ENCODE assay signal across 1 cellular context in the genomic region with DNA sequence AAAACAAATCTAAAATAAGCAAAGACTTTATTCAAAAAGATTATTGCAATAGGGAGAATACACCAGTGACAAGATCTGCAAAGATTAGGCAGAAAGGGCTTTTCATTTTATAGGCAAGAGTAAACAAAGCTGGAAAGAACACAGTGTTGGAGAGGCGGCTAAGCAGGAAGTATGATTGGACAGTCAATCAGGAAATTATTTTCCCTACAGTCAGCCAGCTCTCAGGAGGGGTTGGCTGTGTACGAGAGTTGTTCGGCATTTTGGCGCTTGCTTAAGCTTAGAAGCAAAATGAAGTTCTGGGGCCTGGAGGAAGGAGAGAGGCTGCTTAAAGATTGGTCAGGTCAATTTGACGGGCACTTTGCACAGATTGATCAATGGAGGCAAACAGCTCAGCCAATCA.
TF ChIP-seq lines count a peak whose summit lies in the region.

No MANE protein-coding gene starts in this region.

TF ChIP-seq in H1, 55 proteins besides CTCF, POLR2A, EP300 and RAD21:
- TF ChIP-seq SP4 (IDR thresholded peaks at IDR 0.05; ENCODE audit: low read length) (no peak), TBP (IDR thresholded peaks at IDR 0.05; ENCODE audit: low read depth, low read length) (no peak), NANOG (IDR thresholded peaks at IDR 0.05; ENCODE audit: insufficient read depth, low read depth, low read length, poor library complexity, severe bottlenecking) (no peak), GABPA (IDR thresholded peaks at IDR 0.05; ENCODE audit: borderline replicate concordance, insufficient read depth, low read length) (no peak), POU5F1 (IDR thresholded peaks at IDR 0.05; ENCODE audit: low read depth, low read length) (no peak), SRF (IDR thresholded peaks at IDR 0.05; ENCODE audit: low read depth, low read length) (no peak)
- TF ChIP-seq, protein P1, sequence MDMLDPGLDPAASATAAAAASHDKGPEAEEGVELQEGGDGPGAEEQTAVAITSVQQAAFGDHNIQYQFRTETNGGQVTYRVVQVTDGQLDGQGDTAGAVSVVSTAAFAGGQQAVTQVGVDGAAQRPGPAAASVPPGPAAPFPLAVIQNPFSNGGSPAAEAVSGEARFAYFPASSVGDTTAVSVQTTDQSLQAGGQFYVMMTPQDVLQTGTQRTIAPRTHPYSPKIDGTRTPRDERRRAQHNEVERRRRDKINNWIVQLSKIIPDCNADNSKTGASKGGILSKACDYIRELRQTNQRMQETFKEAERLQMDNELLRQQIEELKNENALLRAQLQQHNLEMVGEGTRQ (IDR thresholded peaks at IDR 0.05; ENCODE audit: low read length), result no peak
TF ChIP-seq in H1: peak in this region for 0.
